26 cellular contexts compared by ENCODE assay signal in the genomic region with DNA sequence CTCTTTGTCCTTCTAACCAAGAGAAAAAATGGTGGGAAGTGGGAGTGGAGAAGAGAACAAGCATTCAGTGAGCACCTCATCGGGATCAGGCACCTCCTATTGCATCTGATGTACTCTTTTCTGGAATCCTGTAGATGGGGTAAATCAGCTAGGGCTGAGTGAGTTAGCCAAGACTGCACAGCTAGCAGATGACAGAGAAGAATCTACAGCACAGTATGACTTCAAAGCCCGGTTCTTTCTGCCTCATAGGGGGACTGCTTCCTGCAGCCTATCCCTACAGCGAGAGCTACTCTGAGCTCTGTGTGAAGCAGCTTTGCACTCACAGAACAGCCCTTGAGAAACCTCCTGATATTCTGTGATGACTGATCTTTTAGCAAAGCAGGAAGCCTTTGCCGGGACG.
DNase-seq lines count a peak whose midpoint lies in the region; ATAC-seq and TF ChIP-seq lines count a peak whose summit lies in the region.
"Had no signal": no experiment of that assay in that cellular context is flagged by ENCODE, and none has a peak within 500 bp of the region (broad histone marks: within the 10 kb centered on the region; RNA-seq: fewer than 3 reads in every experiment).

No MANE protein-coding gene starts in this region.

- TF ChIP-seq POLR2A in adrenal gland (IDR thresholded peaks at IDR 0.05), result no peak

- ATAC-seq in HG02623 (IDR thresholded peaks at IDR 0.05; ENCODE audit: unreplicated experiment), result no peak
- ATAC-seq: GM12878, PC-3, Right ventricle myocardium inferior, T-cell had no signal

- H3K18ac ChIP-seq in mesendoderm (ENCODE audit: low read length), result no peak overlapping the region

- no peaks in the 10 kb centered on the region for H4K20me1 ChIP-seq in Loucy (ENCODE audit: insufficient read depth, low read length, poor library complexity, severe bottlenecking)
- H4K20me1 ChIP-seq: BLaER1 treated with 17β-estradiol and CSF1 and Interleukin-3, amounts not matched to agents 10 nM and 100 nM had no signal

- H3K79me2 ChIP-seq in Loucy (ENCODE audit: insufficient read depth, low read length) (no peaks in the 10 kb centered on the region), mesendoderm (ENCODE audit: control insufficient read depth, insufficient read depth, low read length) (no peaks in the 10 kb centered on the region)

- WGBS in mesendoderm (ENCODE audit: extremely low coverage, insufficient coverage, low lambda C conversion rate), result no CpG with 5 or more reads among the region's 5 CpGs
- 35 to 44% (median 39%) methylated on average over 5 of the region's 5 CpGs for WGBS in adrenal gland, 4 donors

- H3K4me1 ChIP-seq in Loucy (ENCODE audit: insufficient read depth, low read length, poor library complexity, severe bottlenecking) (peaks cover 22% of the 10 kb centered on the region), mesendoderm (ENCODE audit: control insufficient read depth, low read depth, low read length) (no peaks in the 10 kb centered on the region), adrenal gland (replicated peaks in 1 of 2) (no peaks in the 10 kb centered on the region)
- H3K4me1 ChIP-seq: BLaER1 treated with 17β-estradiol and CSF1 and Interleukin-3, amounts not matched to agents 10 nM and 100 nM; SJCRH30 had no signal

- no peak overlapping the region for H3K9ac ChIP-seq in Loucy (ENCODE audit: low read depth, low read length, poor library complexity, severe bottlenecking)
- H3K9ac ChIP-seq in mesendoderm (ENCODE audit: low read length), result no peak overlapping the region
- H3K9ac ChIP-seq: BLaER1 treated with 17β-estradiol and CSF1 and Interleukin-3, amounts not matched to agents 10 nM and 100 nM had no signal

- no peak overlapping the region for H2BK5ac ChIP-seq in mesendoderm (ENCODE audit: low read length)

- no peak overlapping the region for H4K5ac ChIP-seq in mesendoderm (ENCODE audit: low read length)

- H3K4ac ChIP-seq in mesendoderm (ENCODE audit: low read depth, low read length), result no peak overlapping the region

- H3K4me2 ChIP-seq in Loucy (ENCODE audit: low read depth, low read length, poor library complexity, severe bottlenecking) (peak overlapping the region; percentile 10), mesendoderm (ENCODE audit: low read length) (no peak overlapping the region)
- H3K4me2 ChIP-seq: BLaER1 treated with 17β-estradiol and CSF1 and Interleukin-3, amounts not matched to agents 10 nM and 100 nM had no signal

- intact Hi-C loops in adrenal gland (cut with DNase I), result no loop called here

- no peak overlapping the region for H3K23ac ChIP-seq in mesendoderm (ENCODE audit: low read length)

- no peak overlapping the region for H3K56ac ChIP-seq in mesendoderm (ENCODE audit: low read length)

- H3K27me3 ChIP-seq in Loucy (ENCODE audit: insufficient read depth, low read length, poor library complexity, severe bottlenecking), result no peaks in the 10 kb centered on the region
- no peaks in the 10 kb centered on the region for H3K27me3 ChIP-seq in mesendoderm (ENCODE audit: insufficient read depth, low read length, poor library complexity)
- H3K27me3 ChIP-seq in adrenal gland, result no peaks in the 10 kb centered on the region
- H3K27me3 ChIP-seq: BLaER1 treated with 17β-estradiol and CSF1 and Interleukin-3, amounts not matched to agents 10 nM and 100 nM; SJCRH30 had no signal

- no peak overlapping the region for H4K8ac ChIP-seq in mesendoderm (ENCODE audit: low read depth, low read length)

- H2BK120ac ChIP-seq in mesendoderm (ENCODE audit: low read depth, low read length), result no peak overlapping the region

- H2BK15ac ChIP-seq in mesendoderm (replicated peaks; ENCODE audit: low read depth), result no peak overlapping the region

- H2AK5ac ChIP-seq in mesendoderm (ENCODE audit: low read length), result no peak overlapping the region

- H2AFZ ChIP-seq in Loucy (ENCODE audit: low read length), result peak overlapping the region; percentile 33; the same call in 1 of the 2 replicates

- no peak for TF ChIP-seq CTCF in Loucy (conservative IDR thresholded peaks at IDR 0.05; ENCODE audit: low read length)
- TF ChIP-seq CTCF in adrenal gland (IDR thresholded peaks at IDR 0.05), result no peak

- H3K9me2 ChIP-seq in Loucy (replicated peaks; ENCODE audit: low read depth, low read length), result no peaks in the 10 kb centered on the region

- DNase-seq in ELF-1 (ENCODE audit: low read depth, low spot score), result peak; percentile 2
- peak; percentile 45 for DNase-seq in ecto neural progenitor cell (ENCODE audit: low spot score)
- peak; percentile 10 for DNase-seq in mesendoderm
- no peak for DNase-seq in NCI-H510A (lab: John Stamatoyannopoulos, UW)
- no peak for DNase-seq in adrenal gland
- DNase-seq in islet precursor cell, result no peak
- DNase-seq: CD4-positive, alpha-beta T cell; DMS53; GDM1; H7; NCI-H1092 treated with DMSO at 0.1 percent for 48 hours; NCI-H1436 treated with DMSO at 0.1 percent for 48 hours; NCI-H187 treated with DMSO at 0.1 percent for 48 hours; NCI-H2171 treated with DMSO at 0.1 percent for 48 hours; NCI-H345; NCI-H524; NCI-H748 treated with DMSO at 0.1 percent for 48 hours; NK-92 treated with Interleukin-12 subunit alpha and Interleukin-12 subunit beta, amount 100 ng/mL, for 24 hours; PC-3; SJCRH30; T-cell had no signal

- H3K27ac ChIP-seq in mesendoderm (ENCODE audit: low read depth, low read length) (no peak overlapping the region), adrenal gland (no peak overlapping the region)
- H3K27ac ChIP-seq: BLaER1 treated with 17β-estradiol and CSF1 and Interleukin-3, amounts not matched to agents 10 nM and 100 nM; SJCRH30 had no signal

- no peaks in the 10 kb centered on the region for H3K36me3 ChIP-seq in Loucy (ENCODE audit: insufficient read depth, low read length)
- H3K36me3 ChIP-seq in mesendoderm (ENCODE audit: control insufficient read depth, insufficient read depth, low read length), result no peaks in the 10 kb centered on the region
- H3K36me3 ChIP-seq in adrenal gland (replicated peaks in 1 of 2), result no peaks in the 10 kb centered on the region
- H3K36me3 ChIP-seq: BLaER1 treated with 17β-estradiol and CSF1 and Interleukin-3, amounts not matched to agents 10 nM and 100 nM; SJCRH30 had no signal

- H3K9me3 ChIP-seq in Loucy (ENCODE audit: insufficient read depth, low read depth, low read length), result no peaks in the 10 kb centered on the region
- H3K9me3 ChIP-seq in adrenal gland (replicated peaks in 1 of 3), result no peaks in the 10 kb centered on the region
- H3K9me3 ChIP-seq: BLaER1 treated with 17β-estradiol and CSF1 and Interleukin-3, amounts not matched to agents 10 nM and 100 nM; SJCRH30 had no signal

- H3F3A ChIP-seq in Loucy (ENCODE audit: low read depth), result no peaks in the 10 kb centered on the region

- H3K4me3 ChIP-seq in Loucy (ENCODE audit: low read length, poor library complexity, severe bottlenecking) (no peak overlapping the region), mesendoderm (ENCODE audit: low read length) (no peak overlapping the region), adrenal gland (no peak overlapping the region)
- H3K4me3 ChIP-seq: BLaER1 treated with 17β-estradiol and CSF1 and Interleukin-3, amounts not matched to agents 10 nM and 100 nM; GM12878; SJCRH30 had no signal

- no peaks in the 10 kb centered on the region for H3K79me1 ChIP-seq in mesendoderm (ENCODE audit: low read length)

Comparison
In these comparisons a context has a peak if more than half of its experiments do, and no peak if none do; other contexts are left out.
1. DNase-seq: peak in ELF-1 (single experiment), ecto neural progenitor cell (single experiment) and mesendoderm (single experiment); none in NCI-H510A (single experiment), adrenal gland (0 of 7) and islet precursor cell (single experiment).